In the genomic region with DNA sequence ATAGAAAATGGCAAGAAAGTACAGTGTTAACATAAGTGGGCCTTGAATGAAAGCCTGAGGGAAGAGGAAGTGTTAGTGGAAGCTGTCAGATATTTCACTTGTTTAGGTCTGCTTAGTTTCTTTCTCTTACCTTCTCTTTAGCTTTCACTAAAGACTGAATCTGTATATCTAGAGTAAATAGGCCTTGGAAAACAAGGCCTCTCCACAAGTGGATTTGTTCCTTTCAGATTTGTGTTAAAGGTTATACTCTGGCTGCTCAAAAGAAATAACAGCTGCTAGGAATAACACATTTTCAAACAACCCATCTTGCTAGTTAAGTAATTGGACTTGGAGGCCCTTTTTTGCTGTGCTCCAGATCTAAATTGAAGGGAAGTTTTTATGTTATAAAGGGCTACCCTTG, we compare ENCODE assay signal across 25 cellular contexts.
"Had no signal": no experiment of that assay in that cellular context is flagged by ENCODE, and none has a peak within 500 bp of the region (broad histone marks: within the 10 kb centered on the region; RNA-seq: fewer than 3 reads in every experiment).

No MANE protein-coding gene starts in this region.

- H3K4me1 Mint-ChIP-seq: immature natural killer cell; neural crest cell; stimulated activated memory B cell treated with anti-CD40 and anti-IgM and Interleukin-4, amounts not matched to agents 10 μg/mL and 1 μg/mL and 100 μg/mL, for 72 hours had no signal

- H3K4me1 ChIP-seq: lower lobe of right lung, parathyroid adenoma, prostate gland, right atrium auricular region, suprapubic skin, transverse colon, upper lobe of right lung, uterus had no signal

- H3K27me3 Mint-ChIP-seq: effector memory CD8-positive, alpha-beta T cell; naive B cell; natural killer cell treated with Interleukin-12 subunit alpha and Interleukin-12 subunit beta and Interleukin-15 and Interleukin-18, amount 100 ng/mL, for 72 hours; stimulated activated memory B cell treated with anti-CD40 and anti-IgM and Interleukin-4, amounts not matched to agents 10 μg/mL and 1 μg/mL and 100 μg/mL, for 72 hours had no signal

- DNase-seq: cortex of kidney; effector memory CD8-positive, alpha-beta T cell; hypothalamus; immature natural killer cell; left ventricle myocardium superior; lower lobe of right lung; mucosa of descending colon; naive B cell; stimulated activated CD4-positive, alpha-beta T cell treated with anti-CD3 and anti-CD28 coated beads, Interleukin-12 subunit alpha, Interleukin-12 subunit beta, amount 100 ng/mL, for 4 hours; stimulated activated CD4-positive, alpha-beta T cell treated with anti-CD3 and anti-CD28 coated beads, Interleukin-1b, Interleukin-23, amount 100 ng/mL, for 48 hours; stimulated activated CD4-positive, alpha-beta T cell treated with anti-CD3 and anti-CD28 coated beads, Interleukin-4, amount 100 ng/mL, for 1 hour; stimulated activated naive CD8-positive, alpha-beta T cell treated with anti-CD3 and anti-CD28 coated beads, Interleukin-15, Interleukin-2, amounts not matched to agents 100 U/mL and 50 U/mL, for 24 hours; transverse colon; upper lobe of right lung; uterus had no signal

- H3K9me3 ChIP-seq: lower lobe of right lung, mucosa of descending colon, neutrophil, prostate gland, right atrium auricular region, transverse colon, upper lobe of right lung, uterus had no signal

- H3K9me3 Mint-ChIP-seq: neural crest cell had no signal

- H3K36me3 ChIP-seq: lower lobe of right lung, neutrophil, prostate gland, right atrium auricular region, transverse colon, upper lobe of right lung, uterus had no signal

- H3K4me3 ChIP-seq: lower lobe of right lung, mucosa of descending colon, prostate gland, right atrium auricular region, smooth muscle cell, suprapubic skin, transverse colon, upper lobe of right lung, uterus had no signal

- H3K27ac ChIP-seq: lower lobe of right lung, neutrophil, parathyroid adenoma, prostate gland, right atrium auricular region, suprapubic skin, transverse colon, upper lobe of right lung, uterus had no signal

- ATAC-seq: effector memory CD8-positive, alpha-beta T cell; left ventricle myocardium superior; lower lobe of right lung; mucosa of descending colon; natural killer cell treated with Interleukin-12 subunit alpha and Interleukin-12 subunit beta and Interleukin-15 and Interleukin-18, amount 100 ng/mL, for 72 hours; sciatic nerve; stimulated activated memory B cell treated with anti-CD40 and anti-IgM and Interleukin-4, amounts not matched to agents 10 μg/mL and 1 μg/mL and 100 μg/mL, for 72 hours; stimulated activated naive CD8-positive, alpha-beta T cell treated with anti-CD3 and anti-CD28 coated beads, Interleukin-15, Interleukin-2, amounts not matched to agents 100 U/mL and 50 U/mL, for 24 hours; upper lobe of right lung had no signal

- H3K27ac Mint-ChIP-seq: effector memory CD8-positive, alpha-beta T cell; immature natural killer cell; natural killer cell treated with Interleukin-12 subunit alpha and Interleukin-12 subunit beta and Interleukin-15 and Interleukin-18, amount 100 ng/mL, for 72 hours; stimulated activated memory B cell treated with anti-CD40 and anti-IgM and Interleukin-4, amounts not matched to agents 10 μg/mL and 1 μg/mL and 100 μg/mL, for 72 hours had no signal

- H3K27me3 ChIP-seq: neutrophil, right atrium auricular region, suprapubic skin, transverse colon, upper lobe of right lung, uterus had no signal

- H3K4me3 Mint-ChIP-seq: effector memory CD8-positive, alpha-beta T cell; immature natural killer cell; naive B cell; natural killer cell treated with Interleukin-12 subunit alpha and Interleukin-12 subunit beta and Interleukin-15 and Interleukin-18, amount 100 ng/mL, for 72 hours; neural crest cell; stimulated activated memory B cell treated with anti-CD40 and anti-IgM and Interleukin-4, amounts not matched to agents 10 μg/mL and 1 μg/mL and 100 μg/mL, for 72 hours had no signal
